Comparison of ENCODE assay signal across 17 cellular contexts in genomic region chr12:31750747-31751039, GRCh38. TPM values are rescaled to one million over a fixed set of nuclear protein-coding genes. Genes with fewer than 3 reads are reported as not detected.
DNase-seq lines count a peak whose midpoint lies in the region; ATAC-seq, FAIRE-seq and TF ChIP-seq lines count a peak whose summit lies in the region.
"Had no signal": no experiment of that assay in that cellular context is flagged by ENCODE, and none has a peak within 500 bp of the region (broad histone marks: within the 10 kb centered on the region; RNA-seq: fewer than 3 reads in every experiment).

No MANE protein-coding gene starts in this region.

- TF ChIP-seq EP300 in GM12878 (IDR thresholded peaks at IDR 0.05; ENCODE audit: borderline replicate concordance in 1 of 2, control insufficient read depth in 1 of 2, low read depth in 2 of 2, low read length in 2 of 2), result no peak

- CTCF ChIA-PET in HCT116 (lab: Charles Lee), result no interaction called here
- CTCF ChIA-PET in GM12878 (lab: Yijun Ruan, JAX), result interaction anchor here (0.9 to 2.3 kb wide), 4 partner anchors 16 to 146 kb away, joined by 3 to 11 read pairs (median 6); no protein-coding TSS in a partner anchor

- peak overlapping the region; percentile 77 for H3K27ac ChIP-seq in CD4-positive, CD25-positive, alpha-beta regulatory T cell (ENCODE audit: insufficient read depth, low read length, poor library complexity, severe bottlenecking)
- H3K27ac ChIP-seq in HCT116 (ENCODE audit: low read depth, low read length), result peak overlapping the region; percentile 92
- peak overlapping the region; percentile 77 for H3K27ac ChIP-seq in GM12878 (ENCODE audit: control insufficient read depth, insufficient read depth)
- peak overlapping the region; percentile 99 for H3K27ac ChIP-seq in neutrophil
- H3K27ac ChIP-seq in adrenal gland, result no peak overlapping the region
- H3K27ac ChIP-seq: tibial artery had no signal

- no peaks in the 10 kb centered on the region for H3K36me3 Mint-ChIP-seq in CD4-positive, CD25-positive, alpha-beta regulatory T cell

- POLR2A ChIA-PET in HCT116 (lab: Charles Lee) (interaction anchor here (3.1 to 3.7 kb wide), 2 partner anchors 16 to 22 kb away, joined by 18 to 54 read pairs; partner anchors contain the start of gene AMN1), GM12878 (lab: Charles Lee) (interaction anchor here (0.9 to 6.1 kb wide), 7 partner anchors 12 to 210 kb away, joined by 3 to 66 read pairs (median 6); partner anchors contain the start of gene AMN1)

- H3K4me3 ChIP-seq in CD4-positive, CD25-positive, alpha-beta regulatory T cell (ENCODE audit: low read depth, low read length), result peak overlapping the region; percentile 37
- 0 out of 4 replicates have a peak overlapping the region, but pooled peaks of 1 of the 2 experiments have one; percentile 9 for H3K4me3 ChIP-seq in HCT116 (replicated peaks in 1 of 2; ENCODE audit: low read depth in 1 of 2, low read length in 2 of 2)
- H3K4me3 ChIP-seq in GM12878, result peak overlapping the region; percentile 47; the same call in 1 of the 2 replicates
- H3K4me3 ChIP-seq in neutrophil (ENCODE audit: low read depth in 1 of 2, low read length in 1 of 2), result peak overlapping the region; percentile 9 to 44
- no peak overlapping the region for H3K4me3 ChIP-seq in adrenal gland
- H3K4me3 ChIP-seq: heart left ventricle, tibial artery had no signal

- no peaks in the 10 kb centered on the region for H3K9me3 ChIP-seq in CD4-positive, CD25-positive, alpha-beta regulatory T cell (ENCODE audit: control insufficient read depth in 2 of 2, low read length in 2 of 2)
- H3K9me3 ChIP-seq in HCT116 (ENCODE audit: control insufficient read depth in 1 of 2, insufficient read depth in 1 of 2, low read depth in 1 of 2, low read length in 2 of 2) (no peaks in the 10 kb centered on the region), GM12878 (replicated peaks; ENCODE audit: control insufficient read depth, insufficient read depth, low read length) (no peaks in the 10 kb centered on the region; the same call in none of the 3 replicates), neutrophil (no peaks in the 10 kb centered on the region), adrenal gland (replicated peaks in 1 of 3) (no peaks in the 10 kb centered on the region)
- H3K9me3 ChIP-seq: SK-N-SH had no signal

- H3K9me2 ChIP-seq in HCT116 (ENCODE audit: insufficient read depth), result no peaks in the 10 kb centered on the region
- H3K9me2 ChIP-seq: SK-N-SH had no signal

- BruUV-seq in HCT116 (replicated peaks; lab: Mats Ljungman, UMichigan), result no TSS peak
- no TSS peak for BruUV-seq in GM12878 (replicated peaks; lab: Mats Ljungman, UMichigan)

- SMC1A ChIA-PET in GM12878 (lab: Charles Lee; ENCODE audit: uncharacterized antibody, unreplicated experiment), result interaction anchor here (0.6 to 5.3 kb wide), 15 partner anchors 8 to 309 kb away, joined by 3 to 46 read pairs (median 7); partner anchors contain the start of gene AMN1

- intact Hi-C loops in HCT116 (cut with micrococcal nuclease) (no loop called here), GM12878 (cut with micrococcal nuclease; ENCODE audit: unreplicated experiment) (loop anchor here (5.0 kb wide), 1 partner anchor 207 kb away; the partner anchor contains the start of gene RESF1), adrenal gland (cut with DNase I) (no loop called here)

- no peak for TF ChIP-seq RAD21 in HCT116 (IDR thresholded peaks at IDR 0.05; ENCODE audit: low read depth)
- TF ChIP-seq RAD21 in GM12878 (IDR thresholded peaks at IDR 0.05; ENCODE audit: insufficient read depth, low read depth, low read length), result no peak

- peak overlapping the region in 2 of 4 donors; percentile 32 to 82 for H3K4me3 Mint-ChIP-seq in CD4-positive, CD25-positive, alpha-beta regulatory T cell
- H3K4me3 Mint-ChIP-seq: activated naive CD8-positive, alpha-beta T cell treated with anti-CD3 and anti-CD28 coated beads, Interleukin-2, amount 10 ng/mL, durations not matched to agents 7 days and 5 days had no signal

- peaks cover 25% of the 10 kb centered on the region for H3K4me1 ChIP-seq in CD4-positive, CD25-positive, alpha-beta regulatory T cell (ENCODE audit: control insufficient read depth, insufficient read depth, low read length, poor library complexity, severe bottlenecking)
- H3K4me1 ChIP-seq in HCT116 (ENCODE audit: control insufficient read depth in 1 of 2, insufficient read depth in 2 of 2, low read length in 2 of 2) (peaks cover 66 to 68% of the 10 kb centered on the region in 2 experiments), GM12878 (ENCODE audit: control insufficient read depth, insufficient read depth, low read length) (peaks cover 50% of the 10 kb centered on the region), neutrophil (ENCODE audit: control insufficient read depth in 1 of 2, insufficient read depth in 1 of 2, low read depth in 1 of 2, low read length in 1 of 2) (peaks cover 67 to 69% of the 10 kb centered on the region in 2 experiments), adrenal gland (replicated peaks in 1 of 2) (peaks cover 10 to 17% of the 10 kb centered on the region in 2 donors)

- H2AFZ ChIP-seq in HCT116 (ENCODE audit: low read depth, low read length, poor library complexity, severe bottlenecking) (no peak overlapping the region), GM12878 (ENCODE audit: control insufficient read depth, low read depth, low read length) (peak overlapping the region; percentile 18; the same call in 1 of the 2 replicates)

- H3K4me2 ChIP-seq in HCT116 (ENCODE audit: low read length), result peak overlapping the region; percentile 62
- peak overlapping the region; percentile 56 for H3K4me2 ChIP-seq in GM12878 (ENCODE audit: control insufficient read depth, insufficient read depth)
- H3K4me2 ChIP-seq: SK-N-SH had no signal

- no peaks in the 10 kb centered on the region for H3K27me3 ChIP-seq in CD4-positive, CD25-positive, alpha-beta regulatory T cell (ENCODE audit: control insufficient read depth, insufficient read depth, low read length)
- H3K27me3 ChIP-seq in HCT116 (ENCODE audit: insufficient read depth, low read length) (no peaks in the 10 kb centered on the region), GM12878 (replicated peaks in 1 of 2; ENCODE audit: control insufficient read depth in 2 of 2, insufficient read depth in 2 of 2, low read length in 1 of 2) (no peaks in the 10 kb centered on the region), neutrophil (no peaks in the 10 kb centered on the region), adrenal gland (no peaks in the 10 kb centered on the region)
- H3K27me3 ChIP-seq: heart left ventricle, tibial artery had no signal

- no peaks in the 10 kb centered on the region for H3K27me3 Mint-ChIP-seq in CD4-positive, CD25-positive, alpha-beta regulatory T cell
- H3K27me3 Mint-ChIP-seq: activated naive CD8-positive, alpha-beta T cell treated with anti-CD3 and anti-CD28 coated beads, Interleukin-2, amount 10 ng/mL, durations not matched to agents 7 days and 5 days had no signal

- no peak for TF ChIP-seq CTCF in HCT116 (IDR thresholded peaks at IDR 0.05 in 2 of 3, conservative IDR thresholded peaks at IDR 0.05 in 1 of 3; ENCODE audit: borderline replicate concordance in 1 of 3, insufficient read depth in 1 of 3, low read depth in 2 of 3, low read length in 2 of 3)
- TF ChIP-seq CTCF in GM12878 (IDR thresholded peaks at IDR 0.05 in 2 of 3, conservative IDR thresholded peaks at IDR 0.05 in 1 of 3; ENCODE audit: control insufficient read depth in 2 of 3, extremely low read depth in 1 of 3, insufficient read depth in 1 of 3, low read depth in 3 of 3, low read length in 3 of 3), result no peak
- TF ChIP-seq CTCF in neutrophil (IDR thresholded peaks at IDR 0.05), result no peak
- TF ChIP-seq CTCF in adrenal gland (IDR thresholded peaks at IDR 0.05), result no peak
- no peak for TF ChIP-seq CTCF in GM10266 (IDR thresholded peaks at IDR 0.05; ENCODE audit: control insufficient read depth, insufficient read depth, low read depth, missing control alignments)

- peak overlapping the region; percentile 78 to 88 (median 84) for H3K27ac Mint-ChIP-seq in CD4-positive, CD25-positive, alpha-beta regulatory T cell
- H3K27ac Mint-ChIP-seq: activated naive CD8-positive, alpha-beta T cell treated with anti-CD3 and anti-CD28 coated beads, Interleukin-2, amount 10 ng/mL, durations not matched to agents 7 days and 5 days had no signal

- FAIRE-seq in GM12878 (lab: Jason Lieb, UNC) (no peak), frontal cortex (lab: Jason Lieb, UNC) (no peak)

- in situ Hi-C loops in GM12878 (cut with MboI), result no loop called here

- TF ChIP-seq POLR2A in HCT116 (IDR thresholded peaks at IDR 0.05; ENCODE audit: borderline replicate concordance, extremely low read depth, insufficient read depth, insufficient read length), result no peak
- TF ChIP-seq POLR2A in GM12878 (IDR thresholded peaks at IDR 0.05; ENCODE audit: low read depth, low read length), result no peak
- no peak for TF ChIP-seq POLR2A in adrenal gland (IDR thresholded peaks at IDR 0.05)

- H3K36me3 ChIP-seq in CD4-positive, CD25-positive, alpha-beta regulatory T cell (ENCODE audit: control insufficient read depth, insufficient read depth, low read length), result no peaks in the 10 kb centered on the region
- no peaks in the 10 kb centered on the region for H3K36me3 ChIP-seq in HCT116 (ENCODE audit: control insufficient read depth in 1 of 2, insufficient read depth in 2 of 2, low read length in 2 of 2)
- H3K36me3 ChIP-seq in GM12878 (ENCODE audit: control insufficient read depth in 2 of 2, insufficient read depth in 2 of 2, low read length in 1 of 2), result no peaks in the 10 kb centered on the region
- no peaks in the 10 kb centered on the region for H3K36me3 ChIP-seq in neutrophil
- H3K36me3 ChIP-seq in adrenal gland (replicated peaks in 1 of 2), result no peaks in the 10 kb centered on the region
- H3K36me3 ChIP-seq: heart left ventricle, tibial artery had no signal

- H3K79me2 ChIP-seq in HCT116 (ENCODE audit: insufficient read depth, low read length), result no peaks in the 10 kb centered on the region
- peaks cover 3% of the 10 kb centered on the region for H3K79me2 ChIP-seq in GM12878 (ENCODE audit: control insufficient read depth, insufficient read depth, low read length)

- no peak for DNase-seq in CD4-positive, CD25-positive, alpha-beta regulatory T cell
- DNase-seq in HCT116 (ENCODE audit: low read depth, low spot score) (no peak), GM12878 (ENCODE audit: low read depth, low spot score) (no peak), adrenal gland (no peak), GM10266 (ENCODE audit: extremely low spot score) (no peak), frontal cortex (ENCODE audit: low spot score in 2 of 2) (no peak), SIG-M5 treated with dmso at 0.1 percent for 504 hours (lab: John Stamatoyannopoulos, UW; ENCODE audit: unreplicated experiment) (no peak)
- DNase-seq: activated naive CD8-positive, alpha-beta T cell treated with anti-CD3 and anti-CD28 coated beads, Interleukin-2, amount 10 ng/mL, durations not matched to agents 7 days and 5 days; caudate nucleus; heart left ventricle; kidney glomerular epithelial cell; NCI-H1105 treated with DMSO at 0.1 percent for 48 hours; NK-92 treated with Interleukin-12 subunit alpha and Interleukin-12 subunit beta, amount 100 ng/mL, for 24 hours; SK-N-SH; stimulated activated CD4-positive, alpha-beta T cell treated with anti-CD3 and anti-CD28 coated beads, Interleukin-1b, Interleukin-23, amount 100 ng/mL, for 48 hours; tibial artery had no signal

- H3K9ac ChIP-seq in HCT116 (ENCODE audit: low read length) (peak overlapping the region; percentile 30; the same call in 1 of the 2 replicates), GM12878 (ENCODE audit: control insufficient read depth, insufficient read depth, low read length) (peak overlapping the region; percentile 55)
- H3K9ac ChIP-seq: SK-N-SH had no signal

- H3K9me3 Mint-ChIP-seq in CD4-positive, CD25-positive, alpha-beta regulatory T cell, result peaks cover 0 to 3% (median 0%) of the 10 kb centered on the region in 7 donors

- RAD21 ChIA-PET in HCT116 (lab: Charles Lee; ENCODE audit: low non-redundant PET in 1 of 2, low total read pairs in 2 of 2, uncharacterized antibody in 2 of 2, unreplicated experiment in 2 of 2), result interaction anchor here in 1 of 2 experiments (0.6 kb wide), 1 partner anchor 90 kb away, joined by 4 read pairs; no protein-coding TSS in a partner anchor
- RAD21 ChIA-PET in GM12878 (lab: Charles Lee; ENCODE audit: unreplicated experiment), result interaction anchor here (0.6 to 8.5 kb wide), 12 partner anchors 10 to 208 kb away, joined by 3 to 112 read pairs (median 16); partner anchors contain the start of genes AMN1 and RESF1

- 0% methylated on average over 2 of the region's 2 CpGs for WGBS in GM12878 (ENCODE audit: insufficient coverage, insufficient replicate concordance, low lambda C conversion rate, missing lambda C conversion rate)
- 45 to 68% (median 52%) methylated on average over 2 of the region's 2 CpGs for WGBS in adrenal gland, 4 donors

- no peak for ATAC-seq in CD4-positive, CD25-positive, alpha-beta regulatory T cell (ENCODE audit: low read depth in 2 of 2)
- ATAC-seq in HCT116 (no peak), GM12878 (no peak)
- ATAC-seq: heart left ventricle had no signal

- peaks cover 25 to 54% (median 48%) of the 10 kb centered on the region in 4 donors for H3K4me1 Mint-ChIP-seq in CD4-positive, CD25-positive, alpha-beta regulatory T cell

- H4K20me1 ChIP-seq in HCT116 (ENCODE audit: insufficient read depth), result no peaks in the 10 kb centered on the region
- H4K20me1 ChIP-seq in GM12878 (ENCODE audit: control insufficient read depth, insufficient read depth), result no peaks in the 10 kb centered on the region

RNA-seq across cellular contexts. Expression of gene AMN1, which starts 21.9 kb away (rescaled TPM):
- 11.6 TPM for total RNA-seq in CD4-positive, CD25-positive, alpha-beta regulatory T cell
- 10 to 100 TPM; 11.2 to 15.3 (median 14.6) TPM for polyA plus RNA-seq in CD4-positive, CD25-positive, alpha-beta regulatory T cell
- total RNA-seq in HCT116 (2021; ENCODE audit: unreplicated experiment), result 26.9 TPM
- polyA plus RNA-seq in HCT116 (2012), result 24.5 and 31.4 TPM in 2 replicates
- 28.2 and 31.0 TPM in 2 replicates for total RNA-seq in GM12878 (2013; cell fraction: nucleolus; rRNA removed)
- total RNA-seq in GM12878 (2014; rRNA removed), result 6.8 and 7.5 TPM in 2 replicates
- 7.3 and 7.8 TPM in 2 replicates for total RNA-seq in GM12878 (2014; rRNA removed; fragmentation: Illumina TruSeq; extraction: Trizol)
- total RNA-seq in GM12878 (2021), result 5.3 and 5.4 TPM in 2 replicates
- polyA plus RNA-seq in GM12878 (2011; ENCODE audit: low read depth), result 3.7 TPM
- 15.9 and 23.5 TPM in 2 replicates for polyA plus RNA-seq in GM12878 (2011; rRNA removed)
- 6.1 and 10.1 TPM in 2 replicates for polyA plus RNA-seq in GM12878 (2011; cell fraction: cytosol; rRNA removed)
- polyA plus RNA-seq in GM12878 (2011; cell fraction: nucleus; rRNA removed), result 6.8 and 9.1 TPM in 2 replicates
- polyA plus RNA-seq in GM12878 (2012), result 3.2 and 8.9 TPM in 2 replicates
- polyA plus RNA-seq in GM12878 (2014; fragmentation: Illumina TruSeq; extraction: Trizol), result 7.8 and 22.9 TPM in 2 replicates
- polyA plus RNA-seq in GM12878 (2014; fragmentation: Nextera tagmentation; extraction: Ambion mirVana), result 10 to 100 TPM; 15.2 to 19.3 TPM
- 7.0 and 10.3 TPM in 2 replicates for polyA plus RNA-seq in GM12878 (2014; rRNA removed)
- 1 to 10 TPM; 8.8 to 9.8 TPM for polyA plus RNA-seq in GM12878 (2016; fragmentation: Nextera tagmentation; extraction: Ambion mirVana)
- 5.8 and 8.9 TPM in 2 replicates for polyA minus RNA-seq in GM12878 (2011; rRNA and poly(A)+ RNA removed)
- polyA minus RNA-seq in GM12878 (2011; cell fraction: cytosol; rRNA and poly(A)+ RNA removed), result 1.9 and 4.0 TPM in 2 replicates
- polyA minus RNA-seq in GM12878 (2011; cell fraction: nucleus; rRNA and poly(A)+ RNA removed), result 2.8 and 5.1 TPM in 2 replicates
- total RNA-seq in adrenal gland, result 10 to 100 TPM in 6 of 8 donors, 1 to 10 TPM in 2; 9.3 to 36.7 (median 13.9) TPM
- 10 to 100 TPM in 1 of 3 donors, 1 to 10 TPM in 2; 7.2 to 13.9 (median 8.9) TPM for polyA plus RNA-seq in adrenal gland
- total RNA-seq in frontal cortex, result 77.0 TPM

Comparison
In these comparisons a context has a peak if more than half of its experiments do, and no peak if none do; other contexts are left out.
1. H3K27ac ChIP-seq: peak in CD4-positive, CD25-positive, alpha-beta regulatory T cell (single experiment), HCT116 (single experiment), GM12878 (single experiment) and neutrophil (single experiment); none in adrenal gland (0 of 5).
2. H3K4me3 ChIP-seq: peak in CD4-positive, CD25-positive, alpha-beta regulatory T cell (single experiment), GM12878 (single experiment) and neutrophil (2 of 2); none in adrenal gland (0 of 4).